8 cellular contexts compared by ENCODE assay signal in genomic region chr3:46098319-46098761, GRCh38.
A peak's percentile ranks its signal among the peaks of the same experiment; 100 is the strongest.
DNase-seq lines count a peak whose midpoint lies in the region; ATAC-seq, FAIRE-seq and TF ChIP-seq lines count a peak whose summit lies in the region.

No MANE protein-coding gene starts in this region.

- no peak overlapping the region for H3K4me3 ChIP-seq in RWPE2 (ENCODE audit: severe bottlenecking)
- no peak overlapping the region for H3K4me3 ChIP-seq in cardiac fibroblast (replicated peaks in 1 of 2; ENCODE audit: low read depth in 2 of 2, low read length in 2 of 2)

- no peaks in the 10 kb centered on the region for H3K9me3 ChIP-seq in RWPE2 (ENCODE audit: severe bottlenecking)

- in situ Hi-C loops in GM13976 (cut with MboI; ENCODE audit: low sequenced_read_pairs, unreplicated experiment), result loop anchor here (10.0 kb wide), 1 partner anchor 86 kb away; no protein-coding TSS in a partner anchor

- no peaks in the 10 kb centered on the region for H3K36me3 ChIP-seq in RWPE2 (ENCODE audit: low read depth)

- peak; percentile 66 for ATAC-seq in HG02759 (IDR thresholded peaks at IDR 0.05; ENCODE audit: unreplicated experiment)
- ATAC-seq in RWPE2 (ENCODE audit: low read depth), result peak; percentile 19; the same call in 1 of the 3 replicates
- no peak for ATAC-seq in GM21515 (IDR thresholded peaks at IDR 0.05; ENCODE audit: unreplicated experiment)
- ATAC-seq in foreskin keratinocyte, result no peak

- no peak for FAIRE-seq in HTR-8/SVneo (lab: Jason Lieb, UNC)

- H3K27ac ChIP-seq in RWPE2 (ENCODE audit: poor library complexity, severe bottlenecking) (no peak overlapping the region), foreskin keratinocyte (no peak overlapping the region)

- H3K27me3 ChIP-seq in RWPE2 (ENCODE audit: insufficient read depth, poor library complexity, severe bottlenecking) (no peaks in the 10 kb centered on the region), foreskin keratinocyte (no peaks in the 10 kb centered on the region)

- DNase-seq in GM13976 (ENCODE audit: low spot score) (peak; percentile 51), RWPE2 (ENCODE audit: low spot score) (no peak), cardiac fibroblast (ENCODE audit: low read depth in 2 of 2) (peak; percentile 74 to 89), renal cortical epithelial cell (ENCODE audit: low read depth) (peak; percentile 79), HTR-8/SVneo (ENCODE audit: insufficient read length, low spot score) (no peak), foreskin keratinocyte (no peak)

- TF ChIP-seq CTCF in GM13976 (IDR thresholded peaks at IDR 0.05; ENCODE audit: borderline replicate concordance, control extremely low read depth, extremely low read depth, insufficient read depth, missing control alignments), result no peak
- TF ChIP-seq CTCF in RWPE2 (IDR thresholded peaks at IDR 0.05; ENCODE audit: poor library complexity, severe bottlenecking), result no peak
- TF ChIP-seq CTCF in cardiac fibroblast (IDR thresholded peaks at IDR 0.05; ENCODE audit: low read depth, low read length), result no peak
- no peak for TF ChIP-seq CTCF in foreskin keratinocyte (conservative IDR thresholded peaks at IDR 0.05)

- H3K4me1 ChIP-seq in RWPE2 (ENCODE audit: insufficient read depth, poor library complexity, severe bottlenecking) (no peaks in the 10 kb centered on the region), foreskin keratinocyte (no peaks in the 10 kb centered on the region)

Comparison
In these comparisons a context has a peak if more than half of its experiments do, and no peak if none do; other contexts are left out.
1. DNase-seq: peak in GM13976 (single experiment), cardiac fibroblast (2 of 2) and renal cortical epithelial cell (single experiment); none in RWPE2 (single experiment), HTR-8/SVneo (single experiment) and foreskin keratinocyte (0 of 2).
2. ATAC-seq: peak in HG02759 (single experiment) and RWPE2 (single experiment); none in GM21515 (single experiment) and foreskin keratinocyte (single experiment).